12 cellular contexts compared by ENCODE assay signal in the genomic region with DNA sequence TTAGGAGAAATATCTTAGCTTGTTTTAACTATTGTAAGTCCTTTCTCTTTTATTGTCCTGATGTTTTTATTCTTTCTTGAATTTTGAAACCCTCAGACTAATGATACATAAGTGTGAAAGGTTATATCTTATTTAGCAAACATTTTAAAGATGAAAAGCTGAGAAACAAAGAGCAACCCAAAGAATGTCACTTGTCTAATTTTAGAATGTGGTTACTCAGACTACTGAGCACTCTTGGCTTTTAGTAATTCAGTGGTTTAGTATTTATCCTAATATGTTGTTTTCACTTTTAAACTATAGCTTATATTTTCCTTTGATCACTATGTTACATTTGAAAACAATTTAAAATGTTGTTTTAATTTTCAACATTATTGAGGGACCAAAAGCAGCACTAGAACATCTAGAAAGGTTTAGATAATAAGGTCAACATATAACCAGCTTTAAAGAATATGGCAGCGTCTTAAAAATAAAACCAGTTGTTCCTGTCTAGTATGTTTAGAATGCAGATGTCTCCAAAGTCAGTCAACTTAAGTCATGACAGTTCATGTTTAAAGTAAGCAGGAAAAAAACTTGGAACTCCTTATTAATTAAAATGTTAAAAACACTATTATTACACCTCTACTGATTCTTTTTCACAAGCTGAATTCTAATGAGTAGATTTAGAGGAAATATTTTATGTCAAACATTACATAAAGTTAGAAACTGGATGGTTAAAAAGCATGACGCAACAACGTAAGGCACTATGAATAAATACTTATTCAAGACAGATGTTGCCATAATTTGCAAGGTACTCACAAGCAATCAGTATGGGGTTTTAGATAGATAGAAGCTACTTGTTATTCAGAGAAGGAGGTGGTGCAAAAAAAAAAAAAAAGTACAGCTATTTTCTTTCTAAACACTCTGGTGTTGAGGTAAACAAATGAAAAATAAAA. TPM values are rescaled to one million over a fixed set of nuclear protein-coding genes. Genes with fewer than 3 reads are reported as not detected.
DNase-seq lines count a peak whose midpoint lies in the region; ATAC-seq, FAIRE-seq and TF ChIP-seq lines count a peak whose summit lies in the region.
"Had no signal": no experiment of that assay in that cellular context is flagged by ENCODE, and none has a peak within 500 bp of the region (broad histone marks: within the 10 kb centered on the region; RNA-seq: fewer than 3 reads in every experiment).

No MANE protein-coding gene starts in this region.

- 99% methylated on average over 3 of the region's 3 CpGs for WGBS in GM12878 (ENCODE audit: insufficient coverage, insufficient replicate concordance, low lambda C conversion rate, missing lambda C conversion rate)

- SMC1A ChIA-PET in GM12878 (lab: Charles Lee; ENCODE audit: uncharacterized antibody, unreplicated experiment), result interaction anchor here (0.6 to 2.0 kb wide), 9 partner anchors 9 to 222 kb away, joined by 3 to 7 read pairs (median 4); no protein-coding TSS in a partner anchor

- H4K20me1 ChIP-seq in GM12878 (ENCODE audit: control insufficient read depth, insufficient read depth), result no peaks in the 10 kb centered on the region

- TF ChIP-seq POLR2A in GM12878 (IDR thresholded peaks at IDR 0.05; ENCODE audit: low read depth, low read length) (no peak), uterus (IDR thresholded peaks at IDR 0.05) (no peak)

- peak overlapping the region; percentile 87 for H3K4me3 ChIP-seq in CD4-positive, CD25-positive, alpha-beta regulatory T cell (ENCODE audit: low read depth, low read length)
- H3K4me3 ChIP-seq in HUES48 (ENCODE audit: low read depth, low read length) (peak overlapping the region; percentile 90; the same call in 1 of the 2 replicates), GM12878 (peak overlapping the region; percentile 92), uterus (no peak overlapping the region)

- H3K4me3 Mint-ChIP-seq in CD4-positive, CD25-positive, alpha-beta regulatory T cell, result peak overlapping the region; percentile 94 to 97 (median 97)
- H3K4me3 Mint-ChIP-seq in naive B cell, result peak overlapping the region in 6 of 8 donors; percentile 63 to 98 (median 97)

- H3K9me3 ChIP-seq in CD4-positive, CD25-positive, alpha-beta regulatory T cell (ENCODE audit: control insufficient read depth in 2 of 2, low read length in 2 of 2), result no peaks in the 10 kb centered on the region
- H3K9me3 ChIP-seq in HUES48 (ENCODE audit: control insufficient read depth, insufficient read depth, low read length), result no peaks in the 10 kb centered on the region
- H3K9me3 ChIP-seq in GM12878 (replicated peaks; ENCODE audit: control insufficient read depth, insufficient read depth, low read length), result no peaks in the 10 kb centered on the region
- H3K9me3 ChIP-seq in uterus, result no peaks in the 10 kb centered on the region

- peaks cover 17% of the 10 kb centered on the region for H3K36me3 ChIP-seq in CD4-positive, CD25-positive, alpha-beta regulatory T cell (ENCODE audit: control insufficient read depth, insufficient read depth, low read length)
- H3K36me3 ChIP-seq in HUES48 (ENCODE audit: control insufficient read depth, insufficient read depth, low read length), result peaks cover 57% of the 10 kb centered on the region
- peaks cover 0 to under 1% of the 10 kb centered on the region in 2 experiments; a peak in 1 of 4 replicates for H3K36me3 ChIP-seq in GM12878 (ENCODE audit: control insufficient read depth in 2 of 2, insufficient read depth in 2 of 2, low read length in 1 of 2)
- H3K36me3 ChIP-seq in uterus, result no peaks in the 10 kb centered on the region

- H3K4me2 ChIP-seq in GM12878 (ENCODE audit: control insufficient read depth, insufficient read depth), result peak overlapping the region; percentile 94

- intact Hi-C loops in GM12878 (cut with micrococcal nuclease; ENCODE audit: unreplicated experiment), result loop anchor here (10.0 kb wide), 1 partner anchor 393 kb away; the partner anchor contains the start of gene TOB1
- intact Hi-C loops in uterus (cut with DNase I; ENCODE audit: low total_unique reads), result no loop called here

- no TSS peak for BruUV-seq in GM12878 (replicated peaks; lab: Mats Ljungman, UMichigan)

- peaks cover 0 to 2% (median 0%) of the 10 kb centered on the region in 7 donors for H3K9me3 Mint-ChIP-seq in CD4-positive, CD25-positive, alpha-beta regulatory T cell
- no peaks in the 10 kb centered on the region for H3K9me3 Mint-ChIP-seq in naive B cell

- no peak for DNase-seq in CD4-positive, CD25-positive, alpha-beta regulatory T cell
- DNase-seq in GM12878 (ENCODE audit: low read depth, low spot score) (no peak), naive B cell (no peak), NOMO-1 treated with DMSO at 0.1 percent for 48 hours (lab: John Stamatoyannopoulos, UW; ENCODE audit: unreplicated experiment) (no peak), uterus (no peak), NCI-H146 (lab: John Stamatoyannopoulos, UW) (no peak)
- DNase-seq: activated naive CD4-positive, alpha-beta T cell treated with Interleukin-2 at 50 U/mL for 16 hours; GDM1; left ventricle myocardium superior; T1000 had no signal

- peaks cover 46% of the 10 kb centered on the region for H3K4me1 ChIP-seq in CD4-positive, CD25-positive, alpha-beta regulatory T cell (ENCODE audit: control insufficient read depth, insufficient read depth, low read length, poor library complexity, severe bottlenecking)
- peaks cover 16% of the 10 kb centered on the region; the same call in 1 of the 2 replicates for H3K4me1 ChIP-seq in HUES48 (ENCODE audit: control insufficient read depth, insufficient read depth, low read length)
- peaks cover 3% of the 10 kb centered on the region for H3K4me1 ChIP-seq in GM12878 (ENCODE audit: control insufficient read depth, insufficient read depth, low read length)
- peaks cover 0 to 10% of the 10 kb centered on the region in 2 donors for H3K4me1 ChIP-seq in uterus

- ATAC-seq in CD4-positive, CD25-positive, alpha-beta regulatory T cell (ENCODE audit: low read depth in 2 of 2), result no peak
- ATAC-seq in GM12878 (no peak), naive B cell (ENCODE audit: low read depth in 2 of 2) (no peak), GM21786 (IDR thresholded peaks at IDR 0.05; ENCODE audit: unreplicated experiment) (no peak)
- ATAC-seq: left ventricle myocardium superior had no signal

- peaks cover 12% of the 10 kb centered on the region for H3K36me3 Mint-ChIP-seq in CD4-positive, CD25-positive, alpha-beta regulatory T cell
- peaks cover 0 to 8% of the 10 kb centered on the region in 2 donors for H3K36me3 Mint-ChIP-seq in naive B cell

- POLR2A ChIA-PET in GM12878 (lab: Charles Lee), result interaction anchor here (1.0 to 1.8 kb wide), 3 partner anchors 24 to 253 kb away, joined by 3 to 4 read pairs (median 3); no protein-coding TSS in a partner anchor

- H3K4me1 Mint-ChIP-seq in CD4-positive, CD25-positive, alpha-beta regulatory T cell, result peaks cover 30 to 80% (median 63%) of the 10 kb centered on the region in 4 donors
- H3K4me1 Mint-ChIP-seq in naive B cell, result peaks cover 37 to 56% (median 50%) of the 10 kb centered on the region in 3 donors

- no peak overlapping the region for H2AFZ ChIP-seq in GM12878 (ENCODE audit: control insufficient read depth, low read depth, low read length)

- peaks cover 82% of the 10 kb centered on the region for H3K79me2 ChIP-seq in GM12878 (ENCODE audit: control insufficient read depth, insufficient read depth, low read length)

- H3K9ac ChIP-seq in HUES48 (ENCODE audit: low read depth, low read length), result no peak overlapping the region
- no peak overlapping the region; the same call in 1 of the 2 replicates for H3K9ac ChIP-seq in GM12878 (ENCODE audit: control insufficient read depth, insufficient read depth, low read length)

- no peaks in the 10 kb centered on the region for H3K27me3 Mint-ChIP-seq in CD4-positive, CD25-positive, alpha-beta regulatory T cell
- no peaks in the 10 kb centered on the region for H3K27me3 Mint-ChIP-seq in naive B cell

- no peak for TF ChIP-seq EP300 in GM12878 (IDR thresholded peaks at IDR 0.05; ENCODE audit: borderline replicate concordance in 1 of 2, control insufficient read depth in 1 of 2, low read depth in 2 of 2, low read length in 2 of 2)

- H3K27ac ChIP-seq in CD4-positive, CD25-positive, alpha-beta regulatory T cell (ENCODE audit: insufficient read depth, low read length, poor library complexity, severe bottlenecking), result peak overlapping the region; percentile 21
- H3K27ac ChIP-seq in HUES48 (ENCODE audit: low read depth, low read length), result no peak overlapping the region
- H3K27ac ChIP-seq in GM12878 (ENCODE audit: control insufficient read depth, insufficient read depth), result peak overlapping the region; percentile 45; the same call in 1 of the 2 replicates
- H3K27ac ChIP-seq in uterus, result no peak overlapping the region

- TF ChIP-seq RAD21 in GM12878 (IDR thresholded peaks at IDR 0.05; ENCODE audit: insufficient read depth, low read depth, low read length), result no peak

- peak overlapping the region in 2 of 3 donors; percentile 32 to 89 for H3K27ac Mint-ChIP-seq in CD4-positive, CD25-positive, alpha-beta regulatory T cell
- peak overlapping the region in 2 of 6 donors; percentile 38 to 53 for H3K27ac Mint-ChIP-seq in naive B cell

- CTCF ChIA-PET in GM12878 (lab: Yijun Ruan, JAX), result interaction anchor here (0.5 to 1.2 kb wide), 5 partner anchors 10 to 82 kb away, joined by 3 to 4 read pairs (median 3); no protein-coding TSS in a partner anchor

- RAD21 ChIA-PET in GM12878 (lab: Charles Lee; ENCODE audit: unreplicated experiment), result interaction anchor here (0.5 to 1.8 kb wide), 5 partner anchors 9 to 176 kb away, joined by 3 to 5 read pairs (median 3); partner anchors contain the start of gene NME2

- no peak for TF ChIP-seq CTCF in GM12878 (IDR thresholded peaks at IDR 0.05 in 2 of 3, conservative IDR thresholded peaks at IDR 0.05 in 1 of 3; ENCODE audit: control insufficient read depth in 2 of 3, extremely low read depth in 1 of 3, insufficient read depth in 1 of 3, low read depth in 3 of 3, low read length in 3 of 3)
- no peak for TF ChIP-seq CTCF in uterus (IDR thresholded peaks at IDR 0.05)

- in situ Hi-C loops in GM12878 (cut with MboI), result no loop called here

- no peaks in the 10 kb centered on the region for H3K27me3 ChIP-seq in CD4-positive, CD25-positive, alpha-beta regulatory T cell (ENCODE audit: control insufficient read depth, insufficient read depth, low read length)
- no peaks in the 10 kb centered on the region for H3K27me3 ChIP-seq in HUES48 (ENCODE audit: control insufficient read depth, insufficient read depth, low read length)
- no peaks in the 10 kb centered on the region for H3K27me3 ChIP-seq in GM12878 (replicated peaks in 1 of 2; ENCODE audit: control insufficient read depth in 2 of 2, insufficient read depth in 2 of 2, low read length in 1 of 2)
- H3K27me3 ChIP-seq in uterus, result no peaks in the 10 kb centered on the region

- no peak for FAIRE-seq in GM12878 (lab: Jason Lieb, UNC)

RNA-seq across cellular contexts. Expression of gene MBTD1, which starts 2.4 kb away (rescaled TPM):
- 27.4 TPM for total RNA-seq in CD4-positive, CD25-positive, alpha-beta regulatory T cell
- polyA plus RNA-seq in CD4-positive, CD25-positive, alpha-beta regulatory T cell, result 1 to 10 TPM; 4.3 to 8.2 (median 5.8) TPM
- total RNA-seq in GM12878 (2013; cell fraction: nucleolus; rRNA removed), result 119 and 142 TPM in 2 replicates
- total RNA-seq in GM12878 (2014; rRNA removed) (10.8 and 11.7 TPM in 2 replicates), GM12878 (2014; rRNA removed; fragmentation: Illumina TruSeq; extraction: Trizol) (10.0 and 12.6 TPM in 2 replicates), GM12878 (2021) (9.8 and 10.5 TPM in 2 replicates), uterus (10 to 100 TPM; 13.6 to 60.9 (median 30.5) TPM)
- polyA plus RNA-seq in GM12878 (2011; ENCODE audit: low read depth), result 4.1 TPM
- polyA plus RNA-seq in GM12878 (2011; rRNA removed) (16.7 and 26.3 TPM in 2 replicates), GM12878 (2014; fragmentation: Illumina TruSeq; extraction: Trizol) (10.5 and 15.5 TPM in 2 replicates), GM12878 (2014; fragmentation: Nextera tagmentation; extraction: Ambion mirVana) (1 to 10 TPM; 1.3 to 2.0 TPM), GM12878 (2014; rRNA removed) (7.5 and 9.0 TPM in 2 replicates), GM12878 (2016; fragmentation: Nextera tagmentation; extraction: Ambion mirVana) (1 to 10 TPM; 2.8 to 3.5 TPM), naive B cell (ENCODE audit: low read depth in 6 of 6) (10 to 100 TPM in 4 of 6 donors, 1 to 10 TPM in 2; 4.0 to 16.3 (median 10.9) TPM)
- polyA plus RNA-seq in GM12878 (2011; cell fraction: cytosol; rRNA removed), result 4.5 and 5.5 TPM in 2 replicates
- polyA plus RNA-seq in GM12878 (2011; cell fraction: nucleus; rRNA removed), result 16.0 and 19.2 TPM in 2 replicates
- 7.8 and 9.9 TPM in 2 replicates for polyA plus RNA-seq in GM12878 (2012)
- 18.6 and 21.7 TPM in 2 replicates for polyA minus RNA-seq in GM12878 (2011; rRNA and poly(A)+ RNA removed)
- polyA minus RNA-seq in GM12878 (2011; cell fraction: cytosol; rRNA and poly(A)+ RNA removed), result 4.3 and 7.3 TPM in 2 replicates
- 30.9 and 32.7 TPM in 2 replicates for polyA minus RNA-seq in GM12878 (2011; cell fraction: nucleus; rRNA and poly(A)+ RNA removed)

RNA-seq across cellular contexts. Expression of gene UTP18, which starts 2.9 kb away (rescaled TPM):
- 55.8 TPM for total RNA-seq in CD4-positive, CD25-positive, alpha-beta regulatory T cell
- 10 to 100 TPM; 50.2 to 56.7 (median 54.2) TPM for polyA plus RNA-seq in CD4-positive, CD25-positive, alpha-beta regulatory T cell
- total RNA-seq in GM12878 (2013; cell fraction: nucleolus; rRNA removed), result 50.0 and 50.5 TPM in 2 replicates
- total RNA-seq in GM12878 (2014; rRNA removed) (58.4 and 72.8 TPM in 2 replicates), GM12878 (2014; rRNA removed; fragmentation: Illumina TruSeq; extraction: Trizol) (63.0 and 65.7 TPM in 2 replicates), GM12878 (2021) (54.9 and 62.4 TPM in 2 replicates), uterus (10 to 100 TPM; 12.8 to 44.9 (median 25.7) TPM)
- polyA plus RNA-seq in GM12878 (2011; ENCODE audit: low read depth), result 24.8 TPM
- polyA plus RNA-seq in GM12878 (2011; rRNA removed) (63.9 and 95.8 TPM in 2 replicates), GM12878 (2014; fragmentation: Illumina TruSeq; extraction: Trizol) (51.7 and 56.9 TPM in 2 replicates), GM12878 (2014; fragmentation: Nextera tagmentation; extraction: Ambion mirVana) (10 to 100 TPM; 31.0 to 59.2 TPM), GM12878 (2014; rRNA removed) (42.4 and 45.4 TPM in 2 replicates), GM12878 (2016; fragmentation: Nextera tagmentation; extraction: Ambion mirVana) (100 to 1,000 TPM; 102 to 111 TPM), naive B cell (ENCODE audit: low read depth in 6 of 6) (10 to 100 TPM; 38.8 to 70.4 (median 51.5) TPM)
- 19.0 and 19.5 TPM in 2 replicates for polyA plus RNA-seq in GM12878 (2011; cell fraction: cytosol; rRNA removed)
- 23.6 and 34.1 TPM in 2 replicates for polyA plus RNA-seq in GM12878 (2011; cell fraction: nucleus; rRNA removed)
- polyA plus RNA-seq in GM12878 (2012), result 31.7 and 41.2 TPM in 2 replicates
- 14.3 and 16.8 TPM in 2 replicates for polyA minus RNA-seq in GM12878 (2011; rRNA and poly(A)+ RNA removed)
- 9.0 and 11.0 TPM in 2 replicates for polyA minus RNA-seq in GM12878 (2011; cell fraction: cytosol; rRNA and poly(A)+ RNA removed)
- 7.9 and 11.1 TPM in 2 replicates for polyA minus RNA-seq in GM12878 (2011; cell fraction: nucleus; rRNA and poly(A)+ RNA removed)

Comparison
In these comparisons a context has a peak if more than half of its experiments do, and no peak if none do; other contexts are left out.
1. H3K27ac ChIP-seq: peak in CD4-positive, CD25-positive, alpha-beta regulatory T cell (single experiment) and GM12878 (single experiment); none in HUES48 (single experiment) and uterus (0 of 2).
2. H3K4me3 ChIP-seq: peak in CD4-positive, CD25-positive, alpha-beta regulatory T cell (single experiment), HUES48 (single experiment) and GM12878 (single experiment); none in uterus (0 of 2).